Comparison of ENCODE assay signal across 1 cellular context in the genomic region with DNA sequence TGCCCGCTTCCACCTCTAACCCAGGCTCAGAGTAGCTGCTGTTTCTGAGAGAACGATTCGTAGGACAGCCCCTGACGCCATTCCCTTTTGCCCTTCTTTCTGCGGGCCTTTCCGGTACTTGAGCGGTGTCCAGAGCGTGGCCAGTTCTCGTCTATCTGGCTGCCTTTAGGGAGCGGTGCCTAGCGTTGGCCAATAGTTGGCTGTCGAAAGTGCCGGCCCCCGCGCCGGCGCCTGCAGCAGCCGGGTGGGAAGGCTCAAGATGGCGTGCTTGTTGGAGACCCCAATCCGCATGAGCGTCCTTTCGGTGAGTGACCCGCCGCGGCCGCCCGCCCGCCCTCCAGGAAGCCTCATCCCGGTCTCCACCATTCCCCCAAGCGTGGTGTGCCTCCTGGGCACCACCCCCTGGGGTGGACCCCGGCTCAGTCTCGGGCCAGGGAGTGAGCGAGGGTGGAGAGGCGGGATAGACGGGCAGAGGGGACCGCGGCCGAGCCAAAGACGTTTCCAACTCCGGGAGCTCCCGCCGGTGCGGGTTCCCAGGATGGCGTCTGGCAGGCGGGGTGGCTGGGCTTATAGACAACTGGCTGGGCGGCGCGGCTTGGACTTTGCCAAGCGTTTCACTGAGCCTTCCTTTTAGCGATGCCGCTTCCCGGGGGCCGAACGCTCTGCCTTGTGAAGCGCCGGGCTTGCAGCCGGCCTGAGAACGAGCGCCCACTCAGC.
TF ChIP-seq lines count a peak whose summit lies in the region.

A gene with protein sequence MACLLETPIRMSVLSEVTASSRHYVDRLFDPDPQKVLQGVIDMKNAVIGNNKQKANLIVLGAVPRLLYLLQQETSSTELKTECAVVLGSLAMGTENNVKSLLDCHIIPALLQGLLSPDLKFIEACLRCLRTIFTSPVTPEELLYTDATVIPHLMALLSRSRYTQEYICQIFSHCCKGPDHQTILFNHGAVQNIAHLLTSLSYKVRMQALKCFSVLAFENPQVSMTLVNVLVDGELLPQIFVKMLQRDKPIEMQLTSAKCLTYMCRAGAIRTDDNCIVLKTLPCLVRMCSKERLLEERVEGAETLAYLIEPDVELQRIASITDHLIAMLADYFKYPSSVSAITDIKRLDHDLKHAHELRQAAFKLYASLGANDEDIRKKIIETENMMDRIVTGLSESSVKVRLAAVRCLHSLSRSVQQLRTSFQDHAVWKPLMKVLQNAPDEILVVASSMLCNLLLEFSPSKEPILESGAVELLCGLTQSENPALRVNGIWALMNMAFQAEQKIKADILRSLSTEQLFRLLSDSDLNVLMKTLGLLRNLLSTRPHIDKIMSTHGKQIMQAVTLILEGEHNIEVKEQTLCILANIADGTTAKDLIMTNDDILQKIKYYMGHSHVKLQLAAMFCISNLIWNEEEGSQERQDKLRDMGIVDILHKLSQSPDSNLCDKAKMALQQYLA (plus strand): TSS at position 6 of the 717 bp plus-strand sequence. CDS start 254 bp downstream, at position 260.

TF ChIP-seq in HepG2, 621 proteins besides CTCF, POLR2A, EP300 and RAD21 (continued from another document and continues in another):
- TF ChIP-seq, protein P1, sequence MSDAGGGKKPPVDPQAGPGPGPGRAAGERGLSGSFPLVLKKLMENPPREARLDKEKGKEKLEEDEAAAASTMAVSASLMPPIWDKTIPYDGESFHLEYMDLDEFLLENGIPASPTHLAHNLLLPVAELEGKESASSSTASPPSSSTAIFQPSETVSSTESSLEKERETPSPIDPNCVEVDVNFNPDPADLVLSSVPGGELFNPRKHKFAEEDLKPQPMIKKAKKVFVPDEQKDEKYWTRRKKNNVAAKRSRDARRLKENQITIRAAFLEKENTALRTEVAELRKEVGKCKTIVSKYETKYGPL (CRISPR knock-in tag; IDR thresholded peaks at IDR 0.05), result no peak
- TF ChIP-seq, protein P2, sequence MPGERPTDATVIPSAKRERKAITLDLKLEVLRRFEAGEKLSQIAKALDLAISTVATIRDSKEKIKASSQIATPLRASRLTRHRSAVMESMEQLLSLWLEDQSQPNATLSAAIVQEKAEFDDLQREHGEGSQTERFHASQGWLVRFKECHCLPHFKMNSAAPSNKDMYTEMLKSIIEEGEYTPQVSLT (CRISPR knock-in tag; IDR thresholded peaks at IDR 0.05; ENCODE audit: borderline replicate concordance, low read depth), result no peak
- TF ChIP-seq IKZF4 (CRISPR knock-in tag; IDR thresholded peaks at IDR 0.05; ENCODE audit: borderline replicate concordance, low read depth, not compliant biosample characterization), result peak; percentile 54
- TF ChIP-seq NFYB (CRISPR knock-in tag; IDR thresholded peaks at IDR 0.05), result peak; percentile 32; the same call in 1 of the 2 replicates
- peak; percentile 59; the same call in 1 of the 2 replicates for TF ChIP-seq ZNF768 (CRISPR knock-in tag; IDR thresholded peaks at IDR 0.05)
- TF ChIP-seq, protein P3, sequence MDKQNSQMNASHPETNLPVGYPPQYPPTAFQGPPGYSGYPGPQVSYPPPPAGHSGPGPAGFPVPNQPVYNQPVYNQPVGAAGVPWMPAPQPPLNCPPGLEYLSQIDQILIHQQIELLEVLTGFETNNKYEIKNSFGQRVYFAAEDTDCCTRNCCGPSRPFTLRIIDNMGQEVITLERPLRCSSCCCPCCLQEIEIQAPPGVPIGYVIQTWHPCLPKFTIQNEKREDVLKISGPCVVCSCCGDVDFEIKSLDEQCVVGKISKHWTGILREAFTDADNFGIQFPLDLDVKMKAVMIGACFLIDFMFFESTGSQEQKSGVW (CRISPR knock-in tag; IDR thresholded peaks at IDR 0.05; ENCODE audit: borderline replicate concordance), result no peak
- TF ChIP-seq ZNF556 (CRISPR knock-in tag; IDR thresholded peaks at IDR 0.05; ENCODE audit: borderline replicate concordance), result peak; percentile 90; the same call in 1 of the 2 replicates
- TF ChIP-seq ZNF17 (CRISPR knock-in tag; IDR thresholded peaks at IDR 0.05), result no peak
- TF ChIP-seq ZNF264 (CRISPR knock-in tag; IDR thresholded peaks at IDR 0.05), result peak; percentile 74
- no peak for TF ChIP-seq ZNF766 (CRISPR knock-in tag; IDR thresholded peaks at IDR 0.05; ENCODE audit: borderline replicate concordance)
- peak; percentile 66; the same call in 1 of the 2 replicates for TF ChIP-seq ZNF230 (CRISPR knock-in tag; IDR thresholded peaks at IDR 0.05)
- peak; percentile 71; the same call in 1 of the 2 replicates for TF ChIP-seq ZSCAN12 (CRISPR knock-in tag; IDR thresholded peaks at IDR 0.05)
- peak; percentile 63 for TF ChIP-seq TBX2 (CRISPR knock-in tag; IDR thresholded peaks at IDR 0.05; ENCODE audit: borderline replicate concordance)
- TF ChIP-seq, protein P4, sequence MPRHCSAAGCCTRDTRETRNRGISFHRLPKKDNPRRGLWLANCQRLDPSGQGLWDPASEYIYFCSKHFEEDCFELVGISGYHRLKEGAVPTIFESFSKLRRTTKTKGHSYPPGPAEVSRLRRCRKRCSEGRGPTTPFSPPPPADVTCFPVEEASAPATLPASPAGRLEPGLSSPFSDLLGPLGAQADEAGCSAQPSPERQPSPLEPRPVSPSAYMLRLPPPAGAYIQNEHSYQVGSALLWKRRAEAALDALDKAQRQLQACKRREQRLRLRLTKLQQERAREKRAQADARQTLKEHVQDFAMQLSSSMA (CRISPR knock-in tag; IDR thresholded peaks at IDR 0.05), result no peak
- TF ChIP-seq SOX6 (IDR thresholded peaks at IDR 0.05), result no peak
- peak; percentile 50 for TF ChIP-seq SOX6 (CRISPR knock-in tag; IDR thresholded peaks at IDR 0.05)
- TF ChIP-seq KLF16 (CRISPR knock-in tag; IDR thresholded peaks at IDR 0.05), result peak in 1 of 2 experiments; percentile 75; a peak in 1 of 4 replicates
- TF ChIP-seq DNMT3B (CRISPR knock-in tag; conservative IDR thresholded peaks at IDR 0.05), result no peak
- no peak; the same call in 1 of the 2 replicates for TF ChIP-seq ZNF564 (CRISPR knock-in tag; IDR thresholded peaks at IDR 0.05)
- peak; percentile 47; the same call in 1 of the 2 replicates for TF ChIP-seq IRX3 (CRISPR knock-in tag; IDR thresholded peaks at IDR 0.05; ENCODE audit: borderline replicate concordance, low read depth)
- TF ChIP-seq, protein P5, sequence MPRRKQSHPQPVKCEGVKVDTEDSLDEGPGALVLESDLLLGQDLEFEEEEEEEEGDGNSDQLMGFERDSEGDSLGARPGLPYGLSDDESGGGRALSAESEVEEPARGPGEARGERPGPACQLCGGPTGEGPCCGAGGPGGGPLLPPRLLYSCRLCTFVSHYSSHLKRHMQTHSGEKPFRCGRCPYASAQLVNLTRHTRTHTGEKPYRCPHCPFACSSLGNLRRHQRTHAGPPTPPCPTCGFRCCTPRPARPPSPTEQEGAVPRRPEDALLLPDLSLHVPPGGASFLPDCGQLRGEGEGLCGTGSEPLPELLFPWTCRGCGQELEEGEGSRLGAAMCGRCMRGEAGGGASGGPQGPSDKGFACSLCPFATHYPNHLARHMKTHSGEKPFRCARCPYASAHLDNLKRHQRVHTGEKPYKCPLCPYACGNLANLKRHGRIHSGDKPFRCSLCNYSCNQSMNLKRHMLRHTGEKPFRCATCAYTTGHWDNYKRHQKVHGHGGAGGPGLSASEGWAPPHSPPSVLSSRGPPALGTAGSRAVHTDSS (CRISPR knock-in tag; conservative IDR thresholded peaks at IDR 0.05), result no peak
- TF ChIP-seq REPIN1 (CRISPR knock-in tag; IDR thresholded peaks at IDR 0.05; ENCODE audit: borderline replicate concordance, low read depth), result peak; percentile 85
- TF ChIP-seq FOXC1 (CRISPR knock-in tag; IDR thresholded peaks at IDR 0.05; ENCODE audit: borderline replicate concordance), result peak; percentile 75
- TF ChIP-seq PRPF4 (IDR thresholded peaks at IDR 0.05; ENCODE audit: low read depth, low read length, poor library complexity, severe bottlenecking), result no peak
- TF ChIP-seq U2AF2 (IDR thresholded peaks at IDR 0.05; ENCODE audit: low read depth, low read length), result no peak
- peak; percentile 19; the same call in 1 of the 2 replicates for TF ChIP-seq EEA1 (CRISPR knock-in tag; IDR thresholded peaks at IDR 0.05; ENCODE audit: borderline replicate concordance)
- TF ChIP-seq, protein P6, sequence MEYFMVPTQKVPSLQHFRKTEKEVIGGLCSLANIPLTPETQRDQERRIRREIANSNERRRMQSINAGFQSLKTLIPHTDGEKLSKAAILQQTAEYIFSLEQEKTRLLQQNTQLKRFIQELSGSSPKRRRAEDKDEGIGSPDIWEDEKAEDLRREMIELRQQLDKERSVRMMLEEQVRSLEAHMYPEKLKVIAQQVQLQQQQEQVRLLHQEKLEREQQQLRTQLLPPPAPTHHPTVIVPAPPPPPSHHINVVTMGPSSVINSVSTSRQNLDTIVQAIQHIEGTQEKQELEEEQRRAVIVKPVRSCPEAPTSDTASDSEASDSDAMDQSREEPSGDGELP (IDR thresholded peaks at IDR 0.05; ENCODE audit: borderline replicate concordance, low read depth), result no peak
- TF ChIP-seq ZNF383 (CRISPR knock-in tag; IDR thresholded peaks at IDR 0.05; ENCODE audit: borderline replicate concordance), result peak; percentile 95; the same call in 1 of the 2 replicates
- no peak; the same call in 1 of the 2 replicates for TF ChIP-seq ZNF563 (CRISPR knock-in tag; IDR thresholded peaks at IDR 0.05)
- TF ChIP-seq, protein P7, sequence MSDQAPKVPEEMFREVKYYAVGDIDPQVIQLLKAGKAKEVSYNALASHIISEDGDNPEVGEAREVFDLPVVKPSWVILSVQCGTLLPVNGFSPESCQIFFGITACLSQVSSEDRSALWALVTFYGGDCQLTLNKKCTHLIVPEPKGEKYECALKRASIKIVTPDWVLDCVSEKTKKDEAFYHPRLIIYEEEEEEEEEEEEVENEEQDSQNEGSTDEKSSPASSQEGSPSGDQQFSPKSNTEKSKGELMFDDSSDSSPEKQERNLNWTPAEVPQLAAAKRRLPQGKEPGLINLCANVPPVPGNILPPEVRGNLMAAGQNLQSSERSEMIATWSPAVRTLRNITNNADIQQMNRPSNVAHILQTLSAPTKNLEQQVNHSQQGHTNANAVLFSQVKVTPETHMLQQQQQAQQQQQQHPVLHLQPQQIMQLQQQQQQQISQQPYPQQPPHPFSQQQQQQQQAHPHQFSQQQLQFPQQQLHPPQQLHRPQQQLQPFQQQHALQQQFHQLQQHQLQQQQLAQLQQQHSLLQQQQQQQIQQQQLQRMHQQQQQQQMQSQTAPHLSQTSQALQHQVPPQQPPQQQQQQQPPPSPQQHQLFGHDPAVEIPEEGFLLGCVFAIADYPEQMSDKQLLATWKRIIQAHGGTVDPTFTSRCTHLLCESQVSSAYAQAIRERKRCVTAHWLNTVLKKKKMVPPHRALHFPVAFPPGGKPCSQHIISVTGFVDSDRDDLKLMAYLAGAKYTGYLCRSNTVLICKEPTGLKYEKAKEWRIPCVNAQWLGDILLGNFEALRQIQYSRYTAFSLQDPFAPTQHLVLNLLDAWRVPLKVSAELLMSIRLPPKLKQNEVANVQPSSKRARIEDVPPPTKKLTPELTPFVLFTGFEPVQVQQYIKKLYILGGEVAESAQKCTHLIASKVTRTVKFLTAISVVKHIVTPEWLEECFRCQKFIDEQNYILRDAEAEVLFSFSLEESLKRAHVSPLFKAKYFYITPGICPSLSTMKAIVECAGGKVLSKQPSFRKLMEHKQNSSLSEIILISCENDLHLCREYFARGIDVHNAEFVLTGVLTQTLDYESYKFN (CRISPR knock-in tag; conservative IDR thresholded peaks at IDR 0.05), result peak; percentile 20; the same call in 1 of the 2 replicates
- TF ChIP-seq MTA1 (CRISPR knock-in tag; IDR thresholded peaks at IDR 0.05; ENCODE audit: borderline replicate concordance), result 0 out of 2 replicates have a peak, but pooled peaks have one; percentile 37
- peak; percentile 23 for TF ChIP-seq PTBP1 (IDR thresholded peaks at IDR 0.05; ENCODE audit: low read depth, low read length, poor library complexity, severe bottlenecking)
- TF ChIP-seq, protein P8, sequence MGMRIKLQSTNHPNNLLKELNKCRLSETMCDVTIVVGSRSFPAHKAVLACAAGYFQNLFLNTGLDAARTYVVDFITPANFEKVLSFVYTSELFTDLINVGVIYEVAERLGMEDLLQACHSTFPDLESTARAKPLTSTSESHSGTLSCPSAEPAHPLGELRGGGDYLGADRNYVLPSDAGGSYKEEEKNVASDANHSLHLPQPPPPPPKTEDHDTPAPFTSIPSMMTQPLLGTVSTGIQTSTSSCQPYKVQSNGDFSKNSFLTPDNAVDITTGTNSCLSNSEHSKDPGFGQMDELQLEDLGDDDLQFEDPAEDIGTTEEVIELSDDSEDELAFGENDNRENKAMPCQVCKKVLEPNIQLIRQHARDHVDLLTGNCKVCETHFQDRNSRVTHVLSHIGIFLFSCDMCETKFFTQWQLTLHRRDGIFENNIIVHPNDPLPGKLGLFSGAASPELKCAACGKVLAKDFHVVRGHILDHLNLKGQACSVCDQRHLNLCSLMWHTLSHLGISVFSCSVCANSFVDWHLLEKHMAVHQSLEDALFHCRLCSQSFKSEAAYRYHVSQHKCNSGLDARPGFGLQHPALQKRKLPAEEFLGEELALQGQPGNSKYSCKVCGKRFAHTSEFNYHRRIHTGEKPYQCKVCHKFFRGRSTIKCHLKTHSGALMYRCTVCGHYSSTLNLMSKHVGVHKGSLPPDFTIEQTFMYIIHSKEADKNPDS (CRISPR knock-in tag; IDR thresholded peaks at IDR 0.05), result no peak
- TF ChIP-seq SATB2 (CRISPR knock-in tag; IDR thresholded peaks at IDR 0.05), result no peak
- TF ChIP-seq ZNF33A (CRISPR knock-in tag; IDR thresholded peaks at IDR 0.05; ENCODE audit: borderline replicate concordance), result no peak
- no peak for TF ChIP-seq SOX13 (IDR thresholded peaks at IDR 0.05)
- TF ChIP-seq SOX13 (CRISPR knock-in tag; conservative IDR thresholded peaks at IDR 0.05 in 1 of 2, IDR thresholded peaks at IDR 0.05 in 1 of 2), result no peak; a peak in 1 of 4 replicates
- TF ChIP-seq, protein P9, sequence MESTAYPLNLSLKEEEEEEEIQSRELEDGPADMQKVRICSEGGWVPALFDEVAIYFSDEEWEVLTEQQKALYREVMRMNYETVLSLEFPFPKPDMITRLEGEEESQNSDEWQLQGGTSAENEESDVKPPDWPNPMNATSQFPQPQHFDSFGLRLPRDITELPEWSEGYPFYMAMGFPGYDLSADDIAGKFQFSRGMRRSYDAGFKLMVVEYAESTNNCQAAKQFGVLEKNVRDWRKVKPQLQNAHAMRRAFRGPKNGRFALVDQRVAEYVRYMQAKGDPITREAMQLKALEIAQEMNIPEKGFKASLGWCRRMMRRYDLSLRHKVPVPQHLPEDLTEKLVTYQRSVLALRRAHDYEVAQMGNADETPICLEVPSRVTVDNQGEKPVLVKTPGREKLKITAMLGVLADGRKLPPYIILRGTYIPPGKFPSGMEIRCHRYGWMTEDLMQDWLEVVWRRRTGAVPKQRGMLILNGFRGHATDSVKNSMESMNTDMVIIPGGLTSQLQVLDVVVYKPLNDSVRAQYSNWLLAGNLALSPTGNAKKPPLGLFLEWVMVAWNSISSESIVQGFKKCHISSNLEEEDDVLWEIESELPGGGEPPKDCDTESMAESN (CRISPR knock-in tag; conservative IDR thresholded peaks at IDR 0.05), result no peak; the same call in 1 of the 2 replicates
- TF ChIP-seq ZNF496 (CRISPR knock-in tag; IDR thresholded peaks at IDR 0.05; ENCODE audit: insufficient replicate concordance), result no peak
- TF ChIP-seq NFE2 (CRISPR knock-in tag; IDR thresholded peaks at IDR 0.05), result no peak
- TF ChIP-seq ZNF468 (CRISPR knock-in tag; IDR thresholded peaks at IDR 0.05), result no peak
- TF ChIP-seq YY1 (IDR thresholded peaks at IDR 0.05; ENCODE audit: insufficient read depth, insufficient replicate concordance, low read depth, low read length), result peak; percentile 94
- TF ChIP-seq ATF1 (CRISPR knock-in tag; IDR thresholded peaks at IDR 0.05), result peak; percentile 18; the same call in 1 of the 2 replicates
- TF ChIP-seq NFE2L2 (IDR thresholded peaks at IDR 0.05; ENCODE audit: low read length), result no peak
- peak; percentile 57 for TF ChIP-seq POLR2AphosphoS5 (IDR thresholded peaks at IDR 0.05; ENCODE audit: low read depth, low read length)
- TF ChIP-seq NCOA5 (CRISPR knock-in tag; IDR thresholded peaks at IDR 0.05), result no peak
- 0 out of 2 replicates have a peak, but pooled peaks have one; percentile 62 for TF ChIP-seq ZSCAN30 (CRISPR knock-in tag; IDR thresholded peaks at IDR 0.05)
- peak; percentile 84 for TF ChIP-seq ZNF343 (CRISPR knock-in tag; IDR thresholded peaks at IDR 0.05)
- peak; percentile 44; the same call in 1 of the 2 replicates for TF ChIP-seq SMYD3 (CRISPR knock-in tag; IDR thresholded peaks at IDR 0.05)
